8 cellular contexts compared by ENCODE assay signal in genomic region chr5:132437604-132438275, GRCh38. TPM values are rescaled to one million over a fixed set of nuclear protein-coding genes. Genes with fewer than 3 reads are reported as not detected.
A peak's percentile ranks its signal among the peaks of the same experiment; 100 is the strongest.
DNase-seq lines count a peak whose midpoint lies in the region; ATAC-seq, FAIRE-seq and TF ChIP-seq lines count a peak whose summit lies in the region.

No MANE protein-coding gene starts in this region.

- TF ChIP-seq CTCF in A549 (IDR thresholded peaks at IDR 0.05): no peak
- no peak for TF ChIP-seq CTCF in brain microvascular endothelial cell (IDR thresholded peaks at IDR 0.05; ENCODE audit: low read depth, low read length, missing control alignments)
- no peak for TF ChIP-seq CTCF in lower lobe of right lung (IDR thresholded peaks at IDR 0.05)

- in situ Hi-C loops in GM18951 (cut with MboI; ENCODE audit: low sequenced_read_pairs, unreplicated experiment) (no loop called here), brain microvascular endothelial cell (cut with HindIII; ENCODE audit: low pct_ligation_motif_present, low sequenced_read_pairs) (no loop called here)

- TF ChIP-seq RAD21 in A549 (conservative IDR thresholded peaks at IDR 0.05 in 1 of 2, IDR thresholded peaks at IDR 0.05 in 1 of 2): no peak

- DNase-seq in A549 (ENCODE audit: low read depth in 1 of 2, low spot score in 1 of 2) (peak in 1 of 2 experiments; percentile 46), SW480 (ENCODE audit: low spot score) (peak; percentile 20), brain microvascular endothelial cell (peak; percentile 95), lower lobe of right lung (peak; percentile 86), cerebellar cortex (ENCODE audit: low spot score) (no peak)
- peak; percentile 15 to 63 (median 50) for DNase-seq in stimulated activated naive CD4-positive, alpha-beta T cell (lab: John Stamatoyannopoulos, UW)

- no peak for FAIRE-seq in A549 (lab: Jason Lieb, UNC)

- TF ChIP-seq POLR2A in A549 (IDR thresholded peaks at IDR 0.05; ENCODE audit: low read length) (no peak), GM18951 (IDR thresholded peaks at IDR 0.05; ENCODE audit: extremely low read depth, insufficient read depth, insufficient read length) (peak; percentile 16)

- H3K36me3 ChIP-seq in brain microvascular endothelial cell (replicated peaks) (no peaks in the 10 kb centered on the region), lower lobe of right lung (no peaks in the 10 kb centered on the region)

- no peak overlapping the region for H3K4me3 ChIP-seq in A549
- no peak overlapping the region for H3K4me3 ChIP-seq in brain microvascular endothelial cell (ENCODE audit: low read depth, low read length)
- no peak overlapping the region for H3K4me3 ChIP-seq in lower lobe of right lung

- ATAC-seq in A549: peak; percentile 49 to 76; a peak in 4 of 6 replicates
- ATAC-seq in HG03108 (IDR thresholded peaks at IDR 0.05; ENCODE audit: unreplicated experiment): peak; percentile 67
- ATAC-seq in lower lobe of right lung: peak; percentile 82 to 90

- CTCF ChIA-PET in A549 (lab: Yijun Ruan, JAX): interaction anchor here (1.1 to 1.6 kb wide), 3 partner anchors 10 to 28 kb away, joined by 3 to 4 read pairs (median 4); no protein-coding TSS in a partner anchor

- 94% methylated on average over 2 of the region's 3 CpGs for WGBS in A549 (ENCODE audit: missing lambda C conversion rate)

- intact Hi-C loops in lower lobe of right lung (cut with DNase I): no loop called here

- TF ChIP-seq EP300 in A549 (IDR thresholded peaks at IDR 0.05): no peak

- H3K4me1 ChIP-seq in A549 (peaks cover 9% of the 10 kb centered on the region; the same call in 2 of the 3 replicates), lower lobe of right lung (peaks cover 90% of the 10 kb centered on the region)

- H3K27me3 ChIP-seq in brain microvascular endothelial cell (replicated peaks): no peaks in the 10 kb centered on the region
- no peaks in the 10 kb centered on the region for H3K27me3 ChIP-seq in lower lobe of right lung (ENCODE audit: low read depth)

- H3K27ac ChIP-seq in A549 (peak overlapping the region in 1 of 2 experiments; percentile 46; a peak in 2 of 6 replicates), brain microvascular endothelial cell (peak overlapping the region; percentile 75), lower lobe of right lung (peak overlapping the region; percentile 75)

- H3K9me3 ChIP-seq in A549: no peaks in the 10 kb centered on the region
- no peaks in the 10 kb centered on the region for H3K9me3 ChIP-seq in lower lobe of right lung

- no peak overlapping the region; the same call in 2 of the 3 replicates for H3K4me2 ChIP-seq in A549

- POLR2A ChIA-PET in A549 (lab: Yijun Ruan, JAX): interaction anchor here (0.7 kb wide), 1 partner anchor 8 kb away, joined by 3 read pairs; no protein-coding TSS in a partner anchor

TF ChIP-seq in A549, 52 proteins besides CTCF, POLR2A, EP300 and RAD21:
- TF ChIP-seq PBX3 (IDR thresholded peaks at IDR 0.05): no peak

RNA-seq across cellular contexts. Expression of gene IRF1, which starts 52.8 kb away (rescaled TPM):
- polyA plus RNA-seq in A549 (2011; rRNA removed): 10.9 and 11.2 TPM in 2 replicates
- polyA plus RNA-seq in A549 (2012; cell fraction: cytosol; rRNA removed): 9.7 and 13.3 TPM in 2 replicates
- polyA plus RNA-seq in A549 (2012; cell fraction: nucleus; rRNA removed): 19.8 and 22.3 TPM in 2 replicates
- polyA plus RNA-seq in A549 (2017; fragmentation: RNase III; extraction: RNeasy Plus Mini Kit Qiagen cat#74134 plus additional on column Dnase treatment): 13.3 to 15.5 TPM (median 15.1 TPM) in 3 replicates
- 27.8 and 35.9 TPM in 2 replicates for polyA minus RNA-seq in A549 (2011; rRNA and poly(A)+ RNA removed)
- total RNA-seq in lower lobe of right lung: 81.2 TPM
